Comparison of ENCODE assay signal across 19 cellular contexts in the genomic region with DNA sequence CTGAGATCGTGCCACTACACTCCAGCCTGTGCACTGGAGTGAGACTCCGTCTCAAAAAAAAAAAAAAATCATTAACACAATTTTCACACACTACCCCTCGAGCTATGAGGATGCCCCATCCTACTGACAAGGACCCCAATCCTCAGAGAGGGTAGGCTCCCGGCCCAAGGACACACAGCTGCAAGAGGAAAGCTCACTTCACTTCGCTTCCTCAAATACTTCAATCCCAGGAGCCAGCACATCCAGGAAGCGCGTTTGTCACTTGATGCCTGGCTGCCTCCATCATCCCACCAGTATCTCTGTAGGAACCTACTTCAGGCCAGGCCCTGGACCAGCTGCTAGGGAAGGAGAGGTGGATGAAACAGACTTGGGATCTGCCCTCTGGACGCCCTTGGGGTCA.
"Had no signal": no experiment of that assay in that cellular context is flagged by ENCODE, and none has a peak within 500 bp of the region (broad histone marks: within the 10 kb centered on the region; RNA-seq: fewer than 3 reads in every experiment).

No MANE protein-coding gene starts in this region.

- H3K27ac ChIP-seq: brain microvascular endothelial cell, gastrocnemius medialis, neutrophil, parathyroid adenoma had no signal

- H3K36me3 ChIP-seq: gastrocnemius medialis had no signal

- H3K27ac Mint-ChIP-seq: activated CD4-positive, alpha-beta T cell treated with anti-CD3 and anti-CD28 coated beads, Interleukin-2, amount 10 ng/mL, durations not matched to agents 24 days and 14 days; activated CD8-positive, alpha-beta T cell treated with anti-CD3 and anti-CD28 coated beads for 36 hours; activated T-helper 17 cell treated with anti-CD3 and anti-CD28 coated beads, Interleukin-2, amount 50 U/mL, for 72 hours; T-cell had no signal

- H3K9me3 ChIP-seq: gastrocnemius medialis, heart left ventricle, neutrophil, thyroid gland had no signal

- H3K27me3 ChIP-seq: brain microvascular endothelial cell, gastrocnemius medialis, heart left ventricle, neutrophil, thyroid gland had no signal

- H3K9me3 Mint-ChIP-seq: activated CD4-positive, alpha-beta T cell treated with anti-CD3 and anti-CD28 coated beads, Interleukin-2, amount 10 ng/mL, durations not matched to agents 24 days and 14 days; activated CD8-positive, alpha-beta T cell treated with anti-CD3 and anti-CD28 coated beads for 36 hours; activated T-helper 17 cell treated with anti-CD3 and anti-CD28 coated beads, Interleukin-2, amount 50 U/mL, for 72 hours; central memory CD8-positive, alpha-beta T cell; naive thymus-derived CD4-positive, alpha-beta T cell; T-cell had no signal

- H3K27me3 Mint-ChIP-seq: activated CD4-positive, alpha-beta T cell treated with anti-CD3 and anti-CD28 coated beads, Interleukin-2, amount 10 ng/mL, durations not matched to agents 24 days and 14 days; activated CD8-positive, alpha-beta T cell treated with anti-CD3 and anti-CD28 coated beads for 36 hours; activated T-helper 17 cell treated with anti-CD3 and anti-CD28 coated beads, Interleukin-2, amount 50 U/mL, for 72 hours; central memory CD8-positive, alpha-beta T cell; naive thymus-derived CD4-positive, alpha-beta T cell; T-cell had no signal

- H3K4me3 Mint-ChIP-seq: activated CD4-positive, alpha-beta T cell treated with anti-CD3 and anti-CD28 coated beads, Interleukin-2, amount 10 ng/mL, durations not matched to agents 24 days and 14 days; activated CD8-positive, alpha-beta T cell treated with anti-CD3 and anti-CD28 coated beads for 36 hours; activated T-helper 17 cell treated with anti-CD3 and anti-CD28 coated beads, Interleukin-2, amount 50 U/mL, for 72 hours; central memory CD8-positive, alpha-beta T cell; naive thymus-derived CD4-positive, alpha-beta T cell; T-cell had no signal

- H3K4me3 ChIP-seq: coronary artery, gastrocnemius medialis, heart left ventricle, thyroid gland had no signal

- DNase-seq: activated CD4-positive, alpha-beta T cell treated with anti-CD3 and anti-CD28 coated beads, Interleukin-2, amount 10 ng/mL, durations not matched to agents 24 days and 14 days; activated CD8-positive, alpha-beta T cell treated with anti-CD3 and anti-CD28 coated beads for 36 hours; activated naive CD4-positive, alpha-beta T cell treated with Interleukin-2 at 50 U/mL for 16 hours; activated T-cell treated with anti-CD3 and anti-CD28 coated beads, Interleukin-2, amount 50 U/mL, for 1 hour; brain microvascular endothelial cell; gastrocnemius medialis; kidney glomerular epithelial cell; mesendoderm; naive thymus-derived CD4-positive, alpha-beta T cell; stimulated activated naive CD4-positive, alpha-beta T cell; T-cell; thyroid gland had no signal

- H3K4me1 ChIP-seq: parathyroid adenoma had no signal

- ATAC-seq: activated CD8-positive, alpha-beta T cell treated with anti-CD3 and anti-CD28 coated beads for 36 hours; esophagus mucosa; gastrocnemius medialis; naive thymus-derived CD4-positive, alpha-beta T cell; T-cell had no signal
